15 cellular contexts compared by ENCODE assay signal in genomic region chr5:127076730-127077129, GRCh38. TPM values are rescaled to one million over a fixed set of nuclear protein-coding genes. Genes with fewer than 3 reads are reported as not detected.
DNase-seq lines count a peak whose midpoint lies in the region; ATAC-seq, FAIRE-seq and TF ChIP-seq lines count a peak whose summit lies in the region.
"Had no signal": no experiment of that assay in that cellular context is flagged by ENCODE, and none has a peak within 500 bp of the region (broad histone marks: within the 10 kb centered on the region; RNA-seq: fewer than 3 reads in every experiment).

No MANE protein-coding gene starts in this region.

- FAIRE-seq in endothelial cell of umbilical vein (lab: Jason Lieb, UNC) = peak; percentile 77

- H3K36me3 ChIP-seq in MG63 (no peaks in the 10 kb centered on the region), endothelial cell of umbilical vein (ENCODE audit: control insufficient read depth in 2 of 2, extremely low read depth in 1 of 2, insufficient read depth in 2 of 2, low read length in 2 of 2) (no peaks in the 10 kb centered on the region)
- H3K36me3 ChIP-seq: SJSA1, stomach had no signal

- H3K4me1 ChIP-seq in endothelial cell of umbilical vein (ENCODE audit: control insufficient read depth, extremely low read depth, insufficient read depth, low read length) = peaks cover 32% of the 10 kb centered on the region
- H3K4me1 ChIP-seq: SJSA1 had no signal

- H3K27me3 ChIP-seq in MG63 = no peaks in the 10 kb centered on the region
- H3K27me3 ChIP-seq in endothelial cell of umbilical vein (ENCODE audit: control insufficient read depth in 2 of 2, insufficient read depth in 2 of 2, low read length in 2 of 2) = no peaks in the 10 kb centered on the region

- intact Hi-C loops in endothelial cell of umbilical vein (cut with micrococcal nuclease) = no loop called here

- no peaks in the 10 kb centered on the region for H4K20me1 ChIP-seq in endothelial cell of umbilical vein (replicated peaks; ENCODE audit: control insufficient read depth, extremely low read depth, insufficient read depth, low read length)

- DNase-seq in Daoy (ENCODE audit: low read depth) (peak; percentile 7), MG63 (peak; percentile 50), endothelial cell of umbilical vein (ENCODE audit: low read depth, low spot score) (peak; percentile 87), lung microvascular endothelial cell (ENCODE audit: low read depth in 2 of 2) (peak; percentile 78 to 95), NCI-H2029 (lab: John Stamatoyannopoulos, UW) (no peak), NOMO-1 treated with DMSO at 0.1 percent for 48 hours (lab: John Stamatoyannopoulos, UW; ENCODE audit: unreplicated experiment) (no peak)
- DNase-seq: activated CD4-positive, CD25-positive, alpha-beta regulatory T cell; hippocampal formation; naive thymus-derived CD4-positive, alpha-beta T cell; NCI-H2171 treated with DMSO at 0.1 percent for 48 hours; stimulated activated CD4-positive, alpha-beta T cell treated with anti-CD3 and anti-CD28 coated beads, Interleukin-4, amount 100 ng/mL, for 1 hour; stomach had no signal

- dilution Hi-C loops in endothelial cell of umbilical vein (cut with MboI; ENCODE audit: extremely low pct_ligation_motif_present, low sequenced_read_pairs) = no loop called here

- H3K79me2 ChIP-seq in endothelial cell of umbilical vein (ENCODE audit: control insufficient read depth, insufficient read depth, low read length) = no peaks in the 10 kb centered on the region

- no peak overlapping the region for H3K4me3 ChIP-seq in MG63
- no peak overlapping the region for H3K4me3 ChIP-seq in endothelial cell of umbilical vein (replicated peaks in 1 of 3; ENCODE audit: insufficient read depth in 1 of 3, low read depth in 1 of 3, low read length in 3 of 3)
- H3K4me3 ChIP-seq: SJSA1, stomach had no signal

- no peak for TF ChIP-seq CTCF in endothelial cell of umbilical vein (IDR thresholded peaks at IDR 0.05; ENCODE audit: extremely low read depth in 1 of 2, insufficient read depth in 1 of 2, low read depth in 1 of 2, low read length in 2 of 2)

- H3K27ac ChIP-seq in endothelial cell of umbilical vein (ENCODE audit: insufficient read depth, low read depth, low read length) = peak overlapping the region; percentile 47
- H3K27ac ChIP-seq: SJSA1, stomach had no signal

- no peak for ATAC-seq in GM18505 (IDR thresholded peaks at IDR 0.05; ENCODE audit: unreplicated experiment)
- ATAC-seq in HG02870 (IDR thresholded peaks at IDR 0.05; ENCODE audit: unreplicated experiment) = no peak
- ATAC-seq: naive thymus-derived CD4-positive, alpha-beta T cell had no signal

- H3K9me1 ChIP-seq in endothelial cell of umbilical vein (replicated peaks; ENCODE audit: control insufficient read depth, extremely low read depth, insufficient read depth, low read length) = no peaks in the 10 kb centered on the region

- peak; percentile 35 for TF ChIP-seq POLR2A in endothelial cell of umbilical vein (IDR thresholded peaks at IDR 0.05; ENCODE audit: low read depth, low read length)
- TF ChIP-seq POLR2A in GM18505 (IDR thresholded peaks at IDR 0.05; ENCODE audit: borderline replicate concordance, extremely low read depth, insufficient read depth, insufficient read length) = no peak

- BruUV-seq in endothelial cell of umbilical vein (replicated peaks; lab: Mats Ljungman, UMichigan) = no TSS peak

- H2AFZ ChIP-seq in endothelial cell of umbilical vein (ENCODE audit: low read depth, low read length) = no peak overlapping the region

- H3K4me2 ChIP-seq in endothelial cell of umbilical vein (ENCODE audit: insufficient read depth, low read length) = peak overlapping the region; percentile 11

- H3K9me3 ChIP-seq in MG63 (no peaks in the 10 kb centered on the region; the same call in 1 of the 2 replicates), endothelial cell of umbilical vein (replicated peaks; ENCODE audit: control insufficient read depth, insufficient read depth, low read length) (no peaks in the 10 kb centered on the region)
- H3K9me3 ChIP-seq: SJSA1, stomach had no signal

- no peak overlapping the region for H3K9ac ChIP-seq in endothelial cell of umbilical vein (replicated peaks; ENCODE audit: extremely low read depth, insufficient read depth, low read length)

- CTCF ChIA-PET in endothelial cell of umbilical vein (lab: Charles Lee) = interaction anchor here (1.0 kb wide), 2 partner anchors 14 to 49 kb away, joined by 3 to 4 read pairs; no protein-coding TSS in a partner anchor

- POLR2A ChIA-PET in endothelial cell of umbilical vein (lab: Charles Lee) = no interaction called here

TF ChIP-seq in endothelial cell of umbilical vein, 7 proteins besides CTCF, POLR2A, EP300 and RAD21:
- TF ChIP-seq POLR2AphosphoS5 (IDR thresholded peaks at IDR 0.05; ENCODE audit: insufficient read depth, low read depth, low read length) (peak; percentile 78), EZH2 (IDR thresholded peaks at IDR 0.05; ENCODE audit: borderline replicate concordance, low read depth, low read length, severe bottlenecking) (no peak), GATA2 (IDR thresholded peaks at IDR 0.05; ENCODE audit: insufficient read depth, insufficient read length, low read depth, low read length) (peak; percentile 72), FOS (IDR thresholded peaks at IDR 0.05; ENCODE audit: borderline replicate concordance, insufficient read depth, low read length) (peak; percentile 74), MYC (IDR thresholded peaks at IDR 0.05; ENCODE audit: low read depth, low read length) (no peak), JUN (IDR thresholded peaks at IDR 0.05; ENCODE audit: borderline replicate concordance, insufficient read depth, insufficient read length, low read depth) (peak; percentile 60)

RNA-seq across cellular contexts. Expression of gene C5orf63, which starts 3.4 kb away (rescaled TPM):
- 1.7 and 4.7 TPM in 2 replicates for total RNA-seq in Daoy (2014; rRNA removed; shearing (Covaris generic))
- 2.5 and 12.2 TPM in 2 replicates for total RNA-seq in MG63 (2014; rRNA removed; shearing (Covaris generic); ENCODE audit: low replicate concordance)
- 4.0 and 5.3 TPM in 2 replicates for total RNA-seq in endothelial cell of umbilical vein
- 1.3 and 1.4 TPM in 2 replicates for polyA plus RNA-seq in endothelial cell of umbilical vein
- polyA plus RNA-seq in endothelial cell of umbilical vein (2011; cell fraction: cytosol; rRNA removed) = 2.6 and 2.7 TPM in 2 replicates
- polyA plus RNA-seq in endothelial cell of umbilical vein (2011; cell fraction: nucleus; rRNA removed) = 5.6 and 7.2 TPM in 2 replicates
- 1.1 and 2.6 TPM in 2 replicates for polyA plus RNA-seq in endothelial cell of umbilical vein (2012)
- 2.5 and 3.2 TPM in 2 replicates for polyA minus RNA-seq in endothelial cell of umbilical vein
- polyA minus RNA-seq in endothelial cell of umbilical vein (2011; cell fraction: cytosol; rRNA and poly(A)+ RNA removed) = not detected
- 3.4 and 8.2 TPM in 2 replicates for polyA minus RNA-seq in endothelial cell of umbilical vein (2011; cell fraction: nucleus; rRNA and poly(A)+ RNA removed)
- total RNA-seq in lung microvascular endothelial cell = 0.87 and 2.4 TPM in 2 replicates

RNA-seq across cellular contexts. Expression of gene MARCHF3, which starts 46.4 kb away (rescaled TPM):
- 7.5 and 9.9 TPM in 2 replicates for total RNA-seq in Daoy (2014; rRNA removed; shearing (Covaris generic))
- 5.2 and 6.9 TPM in 2 replicates for total RNA-seq in MG63 (2014; rRNA removed; shearing (Covaris generic); ENCODE audit: low replicate concordance)
- total RNA-seq in endothelial cell of umbilical vein (31.7 and 31.9 TPM in 2 replicates), lung microvascular endothelial cell (107 and 112 TPM in 2 replicates)
- polyA plus RNA-seq in endothelial cell of umbilical vein = 30.2 and 35.0 TPM in 2 replicates
- polyA plus RNA-seq in endothelial cell of umbilical vein (2011; cell fraction: cytosol; rRNA removed) = 20.0 and 24.6 TPM in 2 replicates
- polyA plus RNA-seq in endothelial cell of umbilical vein (2011; cell fraction: nucleus; rRNA removed) = 18.5 and 27.8 TPM in 2 replicates
- 30.3 and 43.9 TPM in 2 replicates for polyA plus RNA-seq in endothelial cell of umbilical vein (2012)
- polyA minus RNA-seq in endothelial cell of umbilical vein = 49.3 and 58.2 TPM in 2 replicates
- polyA minus RNA-seq in endothelial cell of umbilical vein (2011; cell fraction: cytosol; rRNA and poly(A)+ RNA removed) = 2.7 TPM
- 49.4 and 51.2 TPM in 2 replicates for polyA minus RNA-seq in endothelial cell of umbilical vein (2011; cell fraction: nucleus; rRNA and poly(A)+ RNA removed)

Comparison
In these comparisons a context has a peak if more than half of its experiments do, and no peak if none do; other contexts are left out.
1. DNase-seq: peak in Daoy (single experiment), MG63 (single experiment), endothelial cell of umbilical vein (single experiment) and lung microvascular endothelial cell (2 of 2); none in NCI-H2029 (single experiment) and NOMO-1 treated with DMSO at 0.1 percent for 48 hours (single experiment).